In the genomic region with DNA sequence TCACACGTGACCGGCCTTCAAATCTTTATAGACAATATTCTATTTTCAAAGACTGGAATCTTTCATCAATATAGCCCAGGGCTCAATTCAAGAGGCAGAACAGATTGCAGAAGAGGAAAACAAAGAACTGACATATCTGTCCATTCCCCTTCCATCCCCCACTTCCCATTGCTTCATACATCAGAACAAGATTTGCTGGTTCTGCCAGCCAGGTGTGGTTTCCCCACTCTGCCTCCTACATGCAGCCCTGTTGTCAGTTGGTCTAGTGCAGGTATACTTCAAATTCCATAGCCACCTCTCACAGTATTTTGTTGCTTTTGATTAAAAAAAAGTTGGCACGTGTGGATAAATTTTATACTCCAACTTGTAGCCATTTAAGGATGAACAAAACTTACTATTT, we compare ENCODE assay signal across 21 cellular contexts.
A peak's percentile ranks its signal among the peaks of the same experiment; 100 is the strongest.
DNase-seq lines count a peak whose midpoint lies in the region; ATAC-seq and TF ChIP-seq lines count a peak whose summit lies in the region.
"Had no signal": no experiment of that assay in that cellular context is flagged by ENCODE, and none has a peak within 500 bp of the region (broad histone marks: within the 10 kb centered on the region; RNA-seq: fewer than 3 reads in every experiment).

No MANE protein-coding gene starts in this region.

- H3K9me2 ChIP-seq in PC-3 (replicated peaks; ENCODE audit: low read length): no peaks in the 10 kb centered on the region

- peak; percentile 0 for DNase-seq in GM10266 (ENCODE audit: extremely low spot score)
- peak; percentile 75 for DNase-seq in PC-3
- peak; percentile 62 for DNase-seq in epithelial cell of prostate (ENCODE audit: low read depth, low spot score)
- DNase-seq in type B pancreatic cell (ENCODE audit: extremely low spot score, unreplicated experiment): no peak
- no peak for DNase-seq in COLO829 (ENCODE audit: low spot score)
- no peak for DNase-seq in posterior vena cava (ENCODE audit: low spot score)
- no peak for DNase-seq in thyroid gland
- DNase-seq: CD4-positive, CD25-positive, alpha-beta regulatory T cell; COR-L47; DMS 273 treated with DMSO at 0.1 percent for 48 hours; GF-D8; NCI-H1105; NCI-H146; NCI-H2029; NCI-H226; NCI-H526; OCI-M1; SHP77 treated with DMSO at 0.1 percent for 48 hours; SW 1271 had no signal

- no peak for ATAC-seq in PC-3

- H3K36me3 Mint-ChIP-seq in type B pancreatic cell: no peaks in the 10 kb centered on the region
- H3K36me3 Mint-ChIP-seq: CD4-positive, CD25-positive, alpha-beta regulatory T cell had no signal

- H3K4me3 Mint-ChIP-seq in type B pancreatic cell: peak overlapping the region; percentile 21
- H3K4me3 Mint-ChIP-seq: CD4-positive, CD25-positive, alpha-beta regulatory T cell had no signal

- H3K79me2 ChIP-seq in PC-3 (ENCODE audit: low read length): no peaks in the 10 kb centered on the region

- H3K27me3 ChIP-seq in PC-3 (ENCODE audit: low read length) (no peaks in the 10 kb centered on the region), thyroid gland (no peaks in the 10 kb centered on the region)

- no peak overlapping the region for H2AFZ ChIP-seq in PC-3 (ENCODE audit: low read length)

- no peaks in the 10 kb centered on the region for H3K36me3 ChIP-seq in PC-3 (ENCODE audit: low read depth, low read length)
- H3K36me3 ChIP-seq in thyroid gland: no peaks in the 10 kb centered on the region

- H3K27me3 Mint-ChIP-seq in type B pancreatic cell: no peaks in the 10 kb centered on the region

- BruUV-seq in PC-3 (replicated peaks; lab: Mats Ljungman, UMichigan): no TSS peak

- 85% methylated on average over 3 of the region's 3 CpGs for WGBS in thyroid gland, 2 donors

- no peak overlapping the region for H3K4me2 ChIP-seq in PC-3 (ENCODE audit: low read length)
- H3K4me2 ChIP-seq: KMS-11 had no signal

- no peak for TF ChIP-seq CTCF in GM10266 (IDR thresholded peaks at IDR 0.05; ENCODE audit: control insufficient read depth, insufficient read depth, low read depth, missing control alignments)
- no peak for TF ChIP-seq CTCF in PC-3 (conservative IDR thresholded peaks at IDR 0.05; ENCODE audit: low read depth, low read length)
- TF ChIP-seq CTCF in type B pancreatic cell (conservative IDR thresholded peaks at IDR 0.05): no peak
- no peak for TF ChIP-seq CTCF in thyroid gland (IDR thresholded peaks at IDR 0.05)

- H3K4me3 ChIP-seq in PC-3 (ENCODE audit: low read length) (no peak overlapping the region), thyroid gland (replicated peaks in 1 of 3) (no peak overlapping the region)
- H3K4me3 ChIP-seq: SK-N-MC had no signal

- H3K9ac ChIP-seq in PC-3 (ENCODE audit: low read length): no peak overlapping the region
- H3K9ac ChIP-seq: KMS-11 had no signal

- H3F3A ChIP-seq in PC-3 (ENCODE audit: low read length, unreplicated experiment): no peaks in the 10 kb centered on the region

- CTCF ChIA-PET in PC-3 (lab: Charles Lee): no interaction called here

- intact Hi-C loops in PC-3 (cut with micrococcal nuclease): no loop called here
- intact Hi-C loops in posterior vena cava (cut with DNase I): no loop called here
- intact Hi-C loops in thyroid gland (cut with DNase I): no loop called here

- H3K4me1 Mint-ChIP-seq in type B pancreatic cell (ENCODE audit: unreplicated experiment): no peaks in the 10 kb centered on the region

- no peak for TF ChIP-seq POLR2A in thyroid gland (IDR thresholded peaks at IDR 0.05)

- H3K9me3 Mint-ChIP-seq in type B pancreatic cell: peaks cover 12% of the 10 kb centered on the region

- POLR2A ChIA-PET in PC-3 (lab: Charles Lee; ENCODE audit: unreplicated experiment): no interaction called here

- 0 out of 2 replicates have a peak, but pooled peaks cover 3% of the 10 kb centered on the region for H3K9me3 ChIP-seq in PC-3 (ENCODE audit: low read length)
- H3K9me3 ChIP-seq in thyroid gland: no peaks in the 10 kb centered on the region

- peak overlapping the region; percentile 31 for H3K27ac Mint-ChIP-seq in type B pancreatic cell
- H3K27ac Mint-ChIP-seq: CD4-positive, CD25-positive, alpha-beta regulatory T cell had no signal

- H3K4me1 ChIP-seq in PC-3 (ENCODE audit: insufficient read depth, low read length) (peaks cover 13% of the 10 kb centered on the region), thyroid gland (no peaks in the 10 kb centered on the region)

- H3K27ac ChIP-seq in PC-3 (ENCODE audit: low read length) (no peak overlapping the region), epithelial cell of prostate (peak overlapping the region; percentile 27), thyroid gland (no peak overlapping the region)
- H3K27ac ChIP-seq: KMS-11, SK-N-MC had no signal

- no peaks in the 10 kb centered on the region for H4K20me1 ChIP-seq in PC-3 (ENCODE audit: low read length)

Comparison
In these comparisons a context has a peak if more than half of its experiments do, and no peak if none do; other contexts are left out.
1. DNase-seq: peak in GM10266 (single experiment), PC-3 (single experiment) and epithelial cell of prostate (single experiment); none in type B pancreatic cell (single experiment), COLO829 (single experiment), posterior vena cava (single experiment) and thyroid gland (0 of 2).